Comparison of ENCODE assay signal across 26 cellular contexts in genomic region chr16:69110406-69110805, GRCh38. TPM values are rescaled to one million over a fixed set of nuclear protein-coding genes. Genes with fewer than 3 reads are reported as not detected.
DNase-seq lines count a peak whose midpoint lies in the region; ATAC-seq and TF ChIP-seq lines count a peak whose summit lies in the region.
"Had no signal": no experiment of that assay in that cellular context is flagged by ENCODE, and none has a peak within 500 bp of the region (broad histone marks: within the 10 kb centered on the region; RNA-seq: fewer than 3 reads in every experiment).

No MANE protein-coding gene starts in this region.

- H3K27me3 Mint-ChIP-seq in WTC11 (ENCODE audit: low read depth) (no peaks in the 10 kb centered on the region), neural crest cell (ENCODE audit: low read depth) (peaks cover 34% of the 10 kb centered on the region)

- POLR2A ChIA-PET in WTC11 (lab: Charles Lee) (no interaction called here), GM10248 (lab: Yijun Ruan, JAX) (no interaction called here)

- TF ChIP-seq CTCF in WTC11 (IDR thresholded peaks at IDR 0.05) (no peak), neural crest cell (conservative IDR thresholded peaks at IDR 0.05) (no peak), GM10248 (IDR thresholded peaks at IDR 0.05; ENCODE audit: control extremely low read depth, extremely low read depth, low read depth, missing control alignments) (no peak)

- peak; percentile 20 for DNase-seq in cardiac septum (ENCODE audit: low spot score)
- no peak for DNase-seq in right cardiac atrium
- no peak for DNase-seq in WTC11 (ENCODE audit: low spot score)
- no peak for DNase-seq in neural crest cell (ENCODE audit: low read depth, low spot score)
- no peak for DNase-seq in GM10248 (ENCODE audit: extremely low spot score)
- DNase-seq in EL = no peak
- DNase-seq: Caco-2; CD8-positive, alpha-beta T cell; GOT3; HCEC 1CT; Karpas-422; NCI-H1092 treated with DMSO at 0.1 percent for 48 hours; NCI-H1436; NCI-H187 treated with DMSO at 0.1 percent for 48 hours; NCI-H2171 treated with DMSO at 0.1 percent for 48 hours; NCI-H748 treated with DMSO at 0.1 percent for 48 hours; NK-92 treated with Interleukin-12 subunit alpha and Interleukin-12 subunit beta, amount 100 ng/mL, for 24 hours; PC-9; SJCRH30 had no signal

- CTCF ChIA-PET in WTC11 (lab: Charles Lee) (interaction anchor here (0.6 to 1.1 kb wide), 2 partner anchors 21 to 58 kb away, joined by 3 read pairs; no protein-coding TSS in a partner anchor), GM10248 (lab: Yijun Ruan, JAX) (interaction anchor here (0.8 to 4.3 kb wide), 5 partner anchors 9 to 221 kb away, joined by 3 to 60 read pairs (median 5); no protein-coding TSS in a partner anchor)

- H3K4me3 ChIP-seq in right cardiac atrium (ENCODE audit: low read length) = no peak overlapping the region
- H3K4me3 ChIP-seq: PC-9, SJCRH30 had no signal

- H3K27ac Mint-ChIP-seq in WTC11 (peak overlapping the region; percentile 88), neural crest cell (ENCODE audit: unreplicated experiment) (no peak overlapping the region)
- H3K27ac Mint-ChIP-seq: B cell; CD8-positive, alpha-beta T cell had no signal

- H3K27ac ChIP-seq in right cardiac atrium (ENCODE audit: low read length) = no peak overlapping the region
- H3K27ac ChIP-seq: 22Rv1, C4-2B, PC-9, SJCRH30 had no signal

- H3K4me3 Mint-ChIP-seq in WTC11 (no peak overlapping the region), neural crest cell (peak overlapping the region; percentile 27)
- H3K4me3 Mint-ChIP-seq: B cell; CD8-positive, alpha-beta T cell had no signal

- H3K27me3 ChIP-seq in right cardiac atrium (ENCODE audit: control insufficient read depth, insufficient read depth) = no peaks in the 10 kb centered on the region
- H3K27me3 ChIP-seq: SJCRH30 had no signal

- ATAC-seq in right cardiac atrium (no peak), WTC11 (no peak), HG03571 (IDR thresholded peaks at IDR 0.05; ENCODE audit: unreplicated experiment) (no peak)
- ATAC-seq: CD8-positive, alpha-beta T cell; HepG2; Right ventricle myocardium inferior; SK-N-SH treated with all-trans-retinoic acid at 6 μM for 48 hours had no signal

- H3K9me3 Mint-ChIP-seq in WTC11 (no peaks in the 10 kb centered on the region), neural crest cell (no peaks in the 10 kb centered on the region)
- H3K9me3 Mint-ChIP-seq: CD8-positive, alpha-beta T cell had no signal

- H3K36me3 Mint-ChIP-seq in WTC11 = peaks cover 57% of the 10 kb centered on the region
- H3K36me3 Mint-ChIP-seq in neural crest cell (ENCODE audit: low read depth) = peaks cover 13% of the 10 kb centered on the region

- intact Hi-C loops in cardiac septum (cut with DNase I) (loop anchor here (5.0 kb wide), 1 partner anchor 263 kb away; no protein-coding TSS in a partner anchor), right cardiac atrium (cut with DNase I) (loop anchor here in 2 of 4 donors (5.0 to 10.0 kb wide), 2 partner anchors 206 to 213 kb away; no protein-coding TSS in a partner anchor)

- H3K9me3 ChIP-seq in right cardiac atrium (ENCODE audit: control insufficient read depth, low read length) = no peaks in the 10 kb centered on the region
- H3K9me3 ChIP-seq: Caco-2, SJCRH30 had no signal

- peaks cover 8% of the 10 kb centered on the region for H3K4me1 ChIP-seq in right cardiac atrium (ENCODE audit: control insufficient read depth, insufficient read depth, low read length)
- H3K4me1 ChIP-seq: SJCRH30 had no signal

- H3K4me1 Mint-ChIP-seq in WTC11 (peaks cover 44% of the 10 kb centered on the region), neural crest cell (peaks cover 20% of the 10 kb centered on the region)

- WGBS in right cardiac atrium = 95% methylated on average over 7 of the region's 7 CpGs

TF ChIP-seq in WTC11, 78 proteins besides CTCF, POLR2A, EP300 and RAD21 (continues in another document):
- TF ChIP-seq ZNF532 (CRISPR knock-in tag; IDR thresholded peaks at IDR 0.05; ENCODE audit: borderline replicate concordance) (no peak), HMGA2 (CRISPR knock-in tag; IDR thresholded peaks at IDR 0.05) (no peak), ZBTB21 (CRISPR knock-in tag; IDR thresholded peaks at IDR 0.05; ENCODE audit: borderline replicate concordance) (no peak), JAZF1 (CRISPR knock-in tag; IDR thresholded peaks at IDR 0.05) (no peak), SMAD3 (CRISPR knock-in tag; IDR thresholded peaks at IDR 0.05; ENCODE audit: borderline replicate concordance) (no peak), TEAD1 (CRISPR knock-in tag; IDR thresholded peaks at IDR 0.05) (no peak), ATF6 (CRISPR knock-in tag; IDR thresholded peaks at IDR 0.05) (no peak), SMAD4 (CRISPR knock-in tag; IDR thresholded peaks at IDR 0.05) (no peak), RORB (CRISPR knock-in tag; IDR thresholded peaks at IDR 0.05) (no peak), AR (CRISPR knock-in tag; IDR thresholded peaks at IDR 0.05) (no peak)

RNA-seq across cellular contexts. Expression of gene HAS3, which starts 5.0 kb away (rescaled TPM):
- total RNA-seq in cardiac septum = 0.38 TPM
- under 1 TPM; 0.18 to 0.89 (median 0.39) TPM for total RNA-seq in right cardiac atrium
- polyA plus RNA-seq in right cardiac atrium = 0.50 TPM
- 54.4 to 66.9 TPM (median 56.0 TPM) in 3 replicates for total RNA-seq in WTC11 (2021)
- total RNA-seq in neural crest cell = 2.9 and 4.2 TPM in 2 replicates

RNA-seq across cellular contexts. Expression of gene CHTF8, which starts 22.0 kb away (rescaled TPM):
- total RNA-seq in cardiac septum (43.2 TPM), right cardiac atrium (10 to 100 TPM; 48.5 to 60.3 (median 54.1) TPM), WTC11 (2021) (115 to 134 TPM (median 132 TPM) in 3 replicates), neural crest cell (139 and 156 TPM in 2 replicates)
- 29.6 TPM for polyA plus RNA-seq in right cardiac atrium

RNA-seq across cellular contexts. Expression of gene UTP4, which starts 22.0 kb away (rescaled TPM):
- total RNA-seq in cardiac septum (25.6 TPM), right cardiac atrium (10 to 100 TPM; 21.3 to 35.1 (median 28.2) TPM), WTC11 (2021) (71.0 to 85.7 TPM (median 74.4 TPM) in 3 replicates), neural crest cell (78.5 and 80.1 TPM in 2 replicates)
- 13.4 TPM for polyA plus RNA-seq in right cardiac atrium

Comparison
In these comparisons a context has a peak if more than half of its experiments do, and no peak if none do; other contexts are left out.
1. RNA of gene HAS3, which starts 5.0 kb away (total RNA-seq): 54.4 to 66.9 TPM in WTC11; 2.9 to 4.2 TPM in neural crest cell, 0.18 to 0.89 TPM in right cardiac atrium and 0.38 TPM in cardiac septum (single experiment); every median in the first group is over 10 times any median in the second.